Comparison of ENCODE assay signal across 1 cellular context in the genomic region with DNA sequence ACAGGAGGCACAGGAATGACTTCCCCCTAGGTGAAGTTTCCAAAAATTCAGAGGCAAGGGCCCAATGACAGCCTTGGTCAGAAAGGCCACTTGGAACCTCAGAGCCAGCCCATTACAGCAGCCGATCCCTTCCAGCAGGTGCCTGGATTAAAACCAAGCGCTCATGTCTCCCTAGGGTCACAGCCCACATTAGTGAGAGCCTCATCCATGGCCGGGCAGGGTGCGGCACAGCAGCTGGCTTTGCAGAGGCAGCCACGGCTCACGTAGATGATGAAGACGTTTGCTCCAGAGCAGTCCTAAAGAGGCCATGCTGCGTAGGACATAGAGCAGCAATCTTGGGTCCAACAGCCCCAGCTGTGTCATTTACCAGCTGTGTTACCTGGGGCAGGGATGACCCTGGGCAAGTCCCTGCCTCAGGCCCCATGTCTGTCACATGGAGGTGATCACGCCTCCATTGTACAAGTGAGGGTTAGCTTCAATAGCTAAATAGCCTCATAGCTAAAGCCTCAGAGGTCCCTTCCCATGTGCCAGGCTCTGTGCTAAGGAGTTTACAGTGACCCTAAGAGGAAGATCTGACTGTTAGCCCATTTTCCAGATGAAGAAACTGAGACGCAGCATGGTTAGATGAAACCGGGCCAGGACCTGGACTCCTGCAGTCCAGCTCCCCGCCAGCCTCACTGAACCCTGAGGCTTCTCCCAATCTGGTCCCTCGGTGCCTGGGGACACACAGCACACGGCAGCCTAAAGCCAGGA.
TF ChIP-seq lines count a peak whose summit lies in the region.

No MANE protein-coding gene starts in this region.

TF ChIP-seq in H1, 55 proteins besides CTCF, POLR2A, EP300 and RAD21:
- TF ChIP-seq FOSL1 (IDR thresholded peaks at IDR 0.05; ENCODE audit: insufficient read depth, low read depth, low read length) (no peak), KDM1A (IDR thresholded peaks at IDR 0.05; ENCODE audit: borderline replicate concordance, low read length) (peak; percentile 96)
